ENCODE assay signal across 2 cellular contexts in the genomic region with DNA sequence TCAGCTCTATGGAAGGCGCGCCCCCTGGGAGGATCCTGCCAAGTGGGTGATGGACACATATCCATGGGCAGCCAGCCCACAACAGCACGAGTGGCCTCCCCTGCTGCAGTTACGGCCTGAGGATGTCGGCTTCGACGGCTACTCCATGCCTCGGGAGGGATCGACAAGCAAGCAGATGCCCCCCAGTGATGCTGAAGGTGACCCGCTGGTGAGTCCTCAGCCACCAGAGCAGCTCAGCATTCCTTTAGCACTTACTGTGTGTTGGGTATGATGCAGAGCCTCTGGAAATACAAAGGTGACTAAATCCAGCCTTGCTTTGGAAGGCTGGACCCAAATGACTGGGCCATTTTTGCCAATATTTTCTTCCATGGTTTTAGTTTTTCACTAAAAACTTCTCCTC.
TF ChIP-seq lines count a peak whose summit lies in the region.

No MANE protein-coding gene starts in this region.

TF ChIP-seq in IMR-90, 13 proteins besides CTCF, POLR2A, EP300 and RAD21:
- TF ChIP-seq RCOR1 (IDR thresholded peaks at IDR 0.05; ENCODE audit: insufficient replicate concordance, low read length) (no peak), MXI1 (IDR thresholded peaks at IDR 0.05; ENCODE audit: borderline replicate concordance, low read depth, low read length) (no peak)
TF ChIP-seq in IMR-90: peak in this region for 0.

TF ChIP-seq in K562, 482 proteins besides CTCF, POLR2A, EP300 and RAD21:
- TF ChIP-seq, protein P1, sequence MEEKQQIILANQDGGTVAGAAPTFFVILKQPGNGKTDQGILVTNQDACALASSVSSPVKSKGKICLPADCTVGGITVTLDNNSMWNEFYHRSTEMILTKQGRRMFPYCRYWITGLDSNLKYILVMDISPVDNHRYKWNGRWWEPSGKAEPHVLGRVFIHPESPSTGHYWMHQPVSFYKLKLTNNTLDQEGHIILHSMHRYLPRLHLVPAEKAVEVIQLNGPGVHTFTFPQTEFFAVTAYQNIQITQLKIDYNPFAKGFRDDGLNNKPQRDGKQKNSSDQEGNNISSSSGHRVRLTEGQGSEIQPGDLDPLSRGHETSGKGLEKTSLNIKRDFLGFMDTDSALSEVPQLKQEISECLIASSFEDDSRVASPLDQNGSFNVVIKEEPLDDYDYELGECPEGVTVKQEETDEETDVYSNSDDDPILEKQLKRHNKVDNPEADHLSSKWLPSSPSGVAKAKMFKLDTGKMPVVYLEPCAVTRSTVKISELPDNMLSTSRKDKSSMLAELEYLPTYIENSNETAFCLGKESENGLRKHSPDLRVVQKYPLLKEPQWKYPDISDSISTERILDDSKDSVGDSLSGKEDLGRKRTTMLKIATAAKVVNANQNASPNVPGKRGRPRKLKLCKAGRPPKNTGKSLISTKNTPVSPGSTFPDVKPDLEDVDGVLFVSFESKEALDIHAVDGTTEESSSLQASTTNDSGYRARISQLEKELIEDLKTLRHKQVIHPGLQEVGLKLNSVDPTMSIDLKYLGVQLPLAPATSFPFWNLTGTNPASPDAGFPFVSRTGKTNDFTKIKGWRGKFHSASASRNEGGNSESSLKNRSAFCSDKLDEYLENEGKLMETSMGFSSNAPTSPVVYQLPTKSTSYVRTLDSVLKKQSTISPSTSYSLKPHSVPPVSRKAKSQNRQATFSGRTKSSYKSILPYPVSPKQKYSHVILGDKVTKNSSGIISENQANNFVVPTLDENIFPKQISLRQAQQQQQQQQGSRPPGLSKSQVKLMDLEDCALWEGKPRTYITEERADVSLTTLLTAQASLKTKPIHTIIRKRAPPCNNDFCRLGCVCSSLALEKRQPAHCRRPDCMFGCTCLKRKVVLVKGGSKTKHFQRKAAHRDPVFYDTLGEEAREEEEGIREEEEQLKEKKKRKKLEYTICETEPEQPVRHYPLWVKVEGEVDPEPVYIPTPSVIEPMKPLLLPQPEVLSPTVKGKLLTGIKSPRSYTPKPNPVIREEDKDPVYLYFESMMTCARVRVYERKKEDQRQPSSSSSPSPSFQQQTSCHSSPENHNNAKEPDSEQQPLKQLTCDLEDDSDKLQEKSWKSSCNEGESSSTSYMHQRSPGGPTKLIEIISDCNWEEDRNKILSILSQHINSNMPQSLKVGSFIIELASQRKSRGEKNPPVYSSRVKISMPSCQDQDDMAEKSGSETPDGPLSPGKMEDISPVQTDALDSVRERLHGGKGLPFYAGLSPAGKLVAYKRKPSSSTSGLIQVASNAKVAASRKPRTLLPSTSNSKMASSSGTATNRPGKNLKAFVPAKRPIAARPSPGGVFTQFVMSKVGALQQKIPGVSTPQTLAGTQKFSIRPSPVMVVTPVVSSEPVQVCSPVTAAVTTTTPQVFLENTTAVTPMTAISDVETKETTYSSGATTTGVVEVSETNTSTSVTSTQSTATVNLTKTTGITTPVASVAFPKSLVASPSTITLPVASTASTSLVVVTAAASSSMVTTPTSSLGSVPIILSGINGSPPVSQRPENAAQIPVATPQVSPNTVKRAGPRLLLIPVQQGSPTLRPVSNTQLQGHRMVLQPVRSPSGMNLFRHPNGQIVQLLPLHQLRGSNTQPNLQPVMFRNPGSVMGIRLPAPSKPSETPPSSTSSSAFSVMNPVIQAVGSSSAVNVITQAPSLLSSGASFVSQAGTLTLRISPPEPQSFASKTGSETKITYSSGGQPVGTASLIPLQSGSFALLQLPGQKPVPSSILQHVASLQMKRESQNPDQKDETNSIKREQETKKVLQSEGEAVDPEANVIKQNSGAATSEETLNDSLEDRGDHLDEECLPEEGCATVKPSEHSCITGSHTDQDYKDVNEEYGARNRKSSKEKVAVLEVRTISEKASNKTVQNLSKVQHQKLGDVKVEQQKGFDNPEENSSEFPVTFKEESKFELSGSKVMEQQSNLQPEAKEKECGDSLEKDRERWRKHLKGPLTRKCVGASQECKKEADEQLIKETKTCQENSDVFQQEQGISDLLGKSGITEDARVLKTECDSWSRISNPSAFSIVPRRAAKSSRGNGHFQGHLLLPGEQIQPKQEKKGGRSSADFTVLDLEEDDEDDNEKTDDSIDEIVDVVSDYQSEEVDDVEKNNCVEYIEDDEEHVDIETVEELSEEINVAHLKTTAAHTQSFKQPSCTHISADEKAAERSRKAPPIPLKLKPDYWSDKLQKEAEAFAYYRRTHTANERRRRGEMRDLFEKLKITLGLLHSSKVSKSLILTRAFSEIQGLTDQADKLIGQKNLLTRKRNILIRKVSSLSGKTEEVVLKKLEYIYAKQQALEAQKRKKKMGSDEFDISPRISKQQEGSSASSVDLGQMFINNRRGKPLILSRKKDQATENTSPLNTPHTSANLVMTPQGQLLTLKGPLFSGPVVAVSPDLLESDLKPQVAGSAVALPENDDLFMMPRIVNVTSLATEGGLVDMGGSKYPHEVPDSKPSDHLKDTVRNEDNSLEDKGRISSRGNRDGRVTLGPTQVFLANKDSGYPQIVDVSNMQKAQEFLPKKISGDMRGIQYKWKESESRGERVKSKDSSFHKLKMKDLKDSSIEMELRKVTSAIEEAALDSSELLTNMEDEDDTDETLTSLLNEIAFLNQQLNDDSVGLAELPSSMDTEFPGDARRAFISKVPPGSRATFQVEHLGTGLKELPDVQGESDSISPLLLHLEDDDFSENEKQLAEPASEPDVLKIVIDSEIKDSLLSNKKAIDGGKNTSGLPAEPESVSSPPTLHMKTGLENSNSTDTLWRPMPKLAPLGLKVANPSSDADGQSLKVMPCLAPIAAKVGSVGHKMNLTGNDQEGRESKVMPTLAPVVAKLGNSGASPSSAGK (IDR thresholded peaks at IDR 0.05): no peak
- TF ChIP-seq SMARCE1 (IDR thresholded peaks at IDR 0.05): no peak
- TF ChIP-seq RBM14 (IDR thresholded peaks at IDR 0.05; ENCODE audit: borderline replicate concordance, insufficient read depth, low read depth, low read length): no peak
- no peak for TF ChIP-seq NCOA6 (IDR thresholded peaks at IDR 0.05)
- no peak for TF ChIP-seq HDAC2 (IDR thresholded peaks at IDR 0.05)
- no peak for TF ChIP-seq ZNF764 (CRISPR knock-in tag; IDR thresholded peaks at IDR 0.05; ENCODE audit: low read depth)
- TF ChIP-seq PRPF4 (IDR thresholded peaks at IDR 0.05; ENCODE audit: insufficient read depth, low read depth, low read length, poor library complexity, severe bottlenecking): no peak
- TF ChIP-seq MAFF (IDR thresholded peaks at IDR 0.05; ENCODE audit: low read length): no peak
- no peak for TF ChIP-seq ZNF408 (CRISPR knock-in tag; IDR thresholded peaks at IDR 0.05; ENCODE audit: low read depth)
- no peak for TF ChIP-seq TEAD4 (IDR thresholded peaks at IDR 0.05; ENCODE audit: low read length)
- TF ChIP-seq TEAD4 (CRISPR knock-in tag; IDR thresholded peaks at IDR 0.05; ENCODE audit: borderline replicate concordance): no peak
- no peak for TF ChIP-seq E2F3 (CRISPR knock-in tag; IDR thresholded peaks at IDR 0.05)
- no peak for TF ChIP-seq ZBTB2 (IDR thresholded peaks at IDR 0.05)
- TF ChIP-seq MYC (IDR thresholded peaks at IDR 0.05; ENCODE audit: low read depth, low read length): no peak
- TF ChIP-seq MYC (CRISPR knock-in tag; IDR thresholded peaks at IDR 0.05; ENCODE audit: borderline replicate concordance, low read depth): no peak
- TF ChIP-seq ZEB2 (IDR thresholded peaks at IDR 0.05): no peak
- no peak for TF ChIP-seq TAL1 (IDR thresholded peaks at IDR 0.05)
- no peak for TF ChIP-seq THRA (IDR thresholded peaks at IDR 0.05)
- no peak for TF ChIP-seq KAT2B (IDR thresholded peaks at IDR 0.05; ENCODE audit: low read depth, low read length)
TF ChIP-seq in K562: peak in this region for 0.
